Comparison of ENCODE assay signal across 1 cellular context in genomic region chr1:219817914-219818313, GRCh38.
TF ChIP-seq lines count a peak whose summit lies in the region.

No MANE protein-coding gene starts in this region.

TF ChIP-seq in HEK293, 187 proteins besides CTCF, POLR2A, EP300 and RAD21 (continued from another document and continues in another):
- TF ChIP-seq ZBTB44 (tag by site-specific recombination; IDR thresholded peaks at IDR 0.05) (no peak), ZNF660 (tag by site-specific recombination; IDR thresholded peaks at IDR 0.05) (0 out of 2 replicates have a peak, but pooled peaks have one; percentile 41), GLI2 (tag by site-specific recombination; IDR thresholded peaks at IDR 0.05; ENCODE audit: borderline replicate concordance, low read depth) (no peak), ZNF16 (tag by site-specific recombination; IDR thresholded peaks at IDR 0.05; ENCODE audit: low read depth) (no peak), ZNF248 (tag by site-specific recombination; IDR thresholded peaks at IDR 0.05) (no peak), ZNF521 (tag by site-specific recombination; IDR thresholded peaks at IDR 0.05) (no peak), ZNF785 (tag by site-specific recombination; IDR thresholded peaks at IDR 0.05) (no peak), ZNF658 (tag by site-specific recombination; IDR thresholded peaks at IDR 0.05) (no peak), ZNF26 (tag by site-specific recombination; IDR thresholded peaks at IDR 0.05) (no peak), ZNF223 (tag by site-specific recombination; IDR thresholded peaks at IDR 0.05) (no peak), ZNF704 (tag by site-specific recombination; IDR thresholded peaks at IDR 0.05) (no peak), PRDM6 (tag by site-specific recombination; IDR thresholded peaks at IDR 0.05) (peak; percentile 79), ZNF623 (tag by site-specific recombination; IDR thresholded peaks at IDR 0.05) (no peak), WT1 (tag by site-specific recombination; IDR thresholded peaks at IDR 0.05) (no peak), ZNF324 (tag by site-specific recombination; IDR thresholded peaks at IDR 0.05) (no peak), ZNF544 (tag by site-specific recombination; IDR thresholded peaks at IDR 0.05) (no peak), ZNF266 (tag by site-specific recombination; IDR thresholded peaks at IDR 0.05; ENCODE audit: low read depth) (no peak), SP3 (tag by site-specific recombination; IDR thresholded peaks at IDR 0.05) (no peak), EGR2 (tag by site-specific recombination; IDR thresholded peaks at IDR 0.05; ENCODE audit: low read depth) (no peak), ZNF624 (tag by site-specific recombination; IDR thresholded peaks at IDR 0.05) (no peak), ZNF23 (tag by site-specific recombination; IDR thresholded peaks at IDR 0.05; ENCODE audit: borderline replicate concordance) (no peak), ZNF280D (tag by site-specific recombination; IDR thresholded peaks at IDR 0.05) (no peak), ZNF692 (tag by site-specific recombination; IDR thresholded peaks at IDR 0.05) (no peak), ZNF629 (tag by site-specific recombination; IDR thresholded peaks at IDR 0.05) (peak; percentile 68), KLF17 (tag by site-specific recombination; IDR thresholded peaks at IDR 0.05) (no peak), ZNF404 (tag by site-specific recombination; IDR thresholded peaks at IDR 0.05) (no peak), ZNF10 (tag by site-specific recombination; IDR thresholded peaks at IDR 0.05) (0 out of 2 replicates have a peak, but pooled peaks have one; percentile 25), ZNF37A (tag by site-specific recombination; IDR thresholded peaks at IDR 0.05) (no peak), OSR2 (tag by site-specific recombination; IDR thresholded peaks at IDR 0.05) (no peak), GLI4 (tag by site-specific recombination; IDR thresholded peaks at IDR 0.05) (no peak), TSHZ1 (tag by site-specific recombination; IDR thresholded peaks at IDR 0.05; ENCODE audit: borderline replicate concordance) (no peak), ZNF473 (tag by site-specific recombination; IDR thresholded peaks at IDR 0.05) (no peak), ZNF626 (tag by site-specific recombination; IDR thresholded peaks at IDR 0.05) (no peak), INSM2 (tag by site-specific recombination; IDR thresholded peaks at IDR 0.05) (no peak), ZXDB (tag by site-specific recombination; IDR thresholded peaks at IDR 0.05) (no peak), ZNF654 (tag by site-specific recombination; IDR thresholded peaks at IDR 0.05; ENCODE audit: low read depth) (no peak), ZBTB8A (tag by site-specific recombination; IDR thresholded peaks at IDR 0.05) (no peak), ZFP37 (tag by site-specific recombination; IDR thresholded peaks at IDR 0.05) (no peak), ZNF335 (tag by site-specific recombination; conservative IDR thresholded peaks at IDR 0.05) (0 out of 2 replicates have a peak, but pooled peaks have one; percentile 13), REPIN1 (tag by site-specific recombination; IDR thresholded peaks at IDR 0.05; ENCODE audit: low read depth) (no peak), ZNF302 (tag by site-specific recombination; IDR thresholded peaks at IDR 0.05; ENCODE audit: low read depth) (no peak), KLF10 (tag by site-specific recombination; IDR thresholded peaks at IDR 0.05) (no peak), ZNF24 (tag by site-specific recombination; IDR thresholded peaks at IDR 0.05) (no peak), ZNF580 (tag by site-specific recombination; IDR thresholded peaks at IDR 0.05) (no peak), ZNF777 (tag by site-specific recombination; IDR thresholded peaks at IDR 0.05; ENCODE audit: borderline replicate concordance) (no peak), ZNF174 (tag by site-specific recombination; IDR thresholded peaks at IDR 0.05) (no peak), ZNF621 (tag by site-specific recombination; IDR thresholded peaks at IDR 0.05) (no peak), ZNF416 (tag by site-specific recombination; IDR thresholded peaks at IDR 0.05) (no peak), ATF2 (tag by site-specific recombination; IDR thresholded peaks at IDR 0.05; ENCODE audit: low read depth) (peak; percentile 75)
